Comparison of ENCODE assay signal across 9 cellular contexts in genomic region chrX:30593435-30594200, GRCh38.
DNase-seq lines count a peak whose midpoint lies in the region; ATAC-seq and TF ChIP-seq lines count a peak whose summit lies in the region.
"Had no signal": no experiment of that assay in that cellular context is flagged by ENCODE, and none has a peak within 500 bp of the region (broad histone marks: within the 10 kb centered on the region; RNA-seq: fewer than 3 reads in every experiment).

No MANE protein-coding gene starts in this region.

- no peaks in the 10 kb centered on the region for H3K27me3 Mint-ChIP-seq in dendritic cell treated with granulocyte-macrophage colony-stimulating factor and Interleukin-4, amounts not matched to agents 40 ng/mL and 50 ng/mL, for 4 days

- intact Hi-C loops in dendritic cell treated with granulocyte-macrophage colony-stimulating factor and Interleukin-4, amounts not matched to agents 40 ng/mL and 50 ng/mL, for 4 days (cut with micrococcal nuclease) = no loop called here

- no peaks in the 10 kb centered on the region for H3K36me3 Mint-ChIP-seq in dendritic cell treated with granulocyte-macrophage colony-stimulating factor and Interleukin-4, amounts not matched to agents 40 ng/mL and 50 ng/mL, for 4 days (ENCODE audit: low read depth)

- no peak overlapping the region for H3K4me3 Mint-ChIP-seq in dendritic cell treated with granulocyte-macrophage colony-stimulating factor and Interleukin-4, amounts not matched to agents 40 ng/mL and 50 ng/mL, for 4 days

- H3K4me3 ChIP-seq in GM12865 (ENCODE audit: low read depth, low read length) = no peak overlapping the region

- DNase-seq in GM12865 (ENCODE audit: low read depth) (peak; percentile 73), NCI-H1694 treated with DMSO at 0.1 percent for 48 hours (lab: John Stamatoyannopoulos, UW) (no peak), NCI-H510A treated with DMSO at 0.1 percent for 48 hours (lab: John Stamatoyannopoulos, UW) (no peak), iPS-NIHi11 (ENCODE audit: low spot score) (no peak), SKM-1 (lab: John Stamatoyannopoulos, UW; ENCODE audit: unreplicated experiment) (no peak)
- DNase-seq: NCI-H1417 treated with DMSO at 0.1 percent for 48 hours had no signal

- no peaks in the 10 kb centered on the region for H3K9me3 Mint-ChIP-seq in dendritic cell treated with granulocyte-macrophage colony-stimulating factor and Interleukin-4, amounts not matched to agents 40 ng/mL and 50 ng/mL, for 4 days

- peaks cover 25% of the 10 kb centered on the region for H3K4me1 Mint-ChIP-seq in dendritic cell treated with granulocyte-macrophage colony-stimulating factor and Interleukin-4, amounts not matched to agents 40 ng/mL and 50 ng/mL, for 4 days (ENCODE audit: low read depth)

- H3K27ac Mint-ChIP-seq in dendritic cell treated with granulocyte-macrophage colony-stimulating factor and Interleukin-4, amounts not matched to agents 40 ng/mL and 50 ng/mL, for 4 days = peak overlapping the region; percentile 73

- TF ChIP-seq CTCF in GM12865 (IDR thresholded peaks at IDR 0.05; ENCODE audit: insufficient read depth, low read depth, low read length, missing control alignments) = no peak

- peak; percentile 37 for ATAC-seq in GM21360 (IDR thresholded peaks at IDR 0.05; ENCODE audit: unreplicated experiment)
- ATAC-seq in HG03571 (IDR thresholded peaks at IDR 0.05; ENCODE audit: unreplicated experiment) = peak; percentile 53
